ENCODE assay signal across 15 cellular contexts in genomic region chr1:15272782-15273127, GRCh38. TPM values are rescaled to one million over a fixed set of nuclear protein-coding genes. Genes with fewer than 3 reads are reported as not detected.
A peak's percentile ranks its signal among the peaks of the same experiment; 100 is the strongest.
DNase-seq lines count a peak whose midpoint lies in the region; TF ChIP-seq lines count a peak whose summit lies in the region.
"Had no signal": no experiment of that assay in that cellular context is flagged by ENCODE, and none has a peak within 500 bp of the region (broad histone marks: within the 10 kb centered on the region; RNA-seq: fewer than 3 reads in every experiment).

No MANE protein-coding gene starts in this region.

- H2AK5ac ChIP-seq in neuronal stem cell (ENCODE audit: low read depth, low read length), result no peak overlapping the region

- no peak overlapping the region for H2BK15ac ChIP-seq in neuronal stem cell (ENCODE audit: low read length)

- no TSS peak for BruUV-seq in Caco-2 (replicated peaks; lab: Mats Ljungman, UMichigan)

- H3K79me1 ChIP-seq in neuronal stem cell (ENCODE audit: low read depth, low read length), result no peaks in the 10 kb centered on the region

- H2BK5ac ChIP-seq in neuronal stem cell (ENCODE audit: low read length), result no peak overlapping the region

- no CpG with 5 or more reads among the region's 7 CpGs for WGBS in neuronal stem cell (ENCODE audit: extremely low coverage in 2 of 2, insufficient read length in 2 of 2, insufficient replicate concordance in 1 of 2), 2 donors

- no peaks in the 10 kb centered on the region for H3K9me3 ChIP-seq in Caco-2
- no peaks in the 10 kb centered on the region for H3K9me3 ChIP-seq in MM.1S (replicated peaks; ENCODE audit: insufficient read depth, low read length)
- no peaks in the 10 kb centered on the region for H3K9me3 ChIP-seq in neuronal stem cell (replicated peaks in 1 of 2; ENCODE audit: control insufficient read depth in 2 of 2, insufficient read depth in 1 of 2, low read depth in 1 of 2, low read length in 2 of 2)
- H3K9me3 ChIP-seq: HAP-1, psoas muscle, tibial artery had no signal

- H3K23ac ChIP-seq in neuronal stem cell (ENCODE audit: low read depth, low read length, poor library complexity), result no peak overlapping the region

- no peak overlapping the region for H3K27ac ChIP-seq in MM.1S (ENCODE audit: low read length)
- no peak overlapping the region for H3K27ac ChIP-seq in neuronal stem cell (replicated peaks; ENCODE audit: low read length)
- H3K27ac ChIP-seq: psoas muscle, tibial artery, WERI-Rb-1 had no signal

- no peaks in the 10 kb centered on the region for H3K4me1 Mint-ChIP-seq in Caco-2 (ENCODE audit: low read depth, unreplicated experiment)
- H3K4me1 Mint-ChIP-seq in chondrocyte (ENCODE audit: low read depth), result peaks cover 4% of the 10 kb centered on the region

- H3K27me3 Mint-ChIP-seq in Caco-2 (ENCODE audit: insufficient read depth, unreplicated experiment) (no peaks in the 10 kb centered on the region), chondrocyte (ENCODE audit: low read depth) (peaks cover 26% of the 10 kb centered on the region)

- H3K9me3 Mint-ChIP-seq in Caco-2 (ENCODE audit: unreplicated experiment) (no peaks in the 10 kb centered on the region), chondrocyte (ENCODE audit: low read depth) (no peaks in the 10 kb centered on the region)
- H3K9me3 Mint-ChIP-seq: stimulated activated naive CD8-positive, alpha-beta T cell treated with anti-CD3 and anti-CD28 coated beads, Interleukin-15, Interleukin-2, amounts not matched to agents 100 ng/mL and 50 ng/mL, for 24 hours had no signal

- no peaks in the 10 kb centered on the region for H3K9me2 ChIP-seq in MM.1S (replicated peaks; ENCODE audit: insufficient read depth, low read length)

- H3K36me3 ChIP-seq in Caco-2 (ENCODE audit: control insufficient read depth, insufficient read depth, low read length) (no peaks in the 10 kb centered on the region), MM.1S (replicated peaks; ENCODE audit: insufficient read depth, low read length) (no peaks in the 10 kb centered on the region), neuronal stem cell (replicated peaks in 1 of 2; ENCODE audit: control insufficient read depth in 2 of 2, insufficient read depth in 2 of 2, low read length in 2 of 2) (no peaks in the 10 kb centered on the region)
- H3K36me3 ChIP-seq: HAP-1, tibial artery, WERI-Rb-1 had no signal

- TF ChIP-seq CTCF in Caco-2 (IDR thresholded peaks at IDR 0.05; ENCODE audit: insufficient read depth in 1 of 2, low read depth in 1 of 2, low read length in 1 of 2, severe bottlenecking in 1 of 2, unreplicated experiment in 1 of 2) (no peak), MM.1S (IDR thresholded peaks at IDR 0.05; ENCODE audit: low read length) (no peak), chondrocyte (IDR thresholded peaks at IDR 0.05) (peak; percentile 63)

- no peak overlapping the region for H2BK12ac ChIP-seq in neuronal stem cell (ENCODE audit: low read length)

- no peak overlapping the region for H3K14ac ChIP-seq in neuronal stem cell (ENCODE audit: low read length)

- H3K9ac ChIP-seq in MM.1S (ENCODE audit: low read length) (no peak overlapping the region), neuronal stem cell (ENCODE audit: low read depth, low read length, poor library complexity) (no peak overlapping the region)

- no peak overlapping the region for H2BK120ac ChIP-seq in neuronal stem cell (ENCODE audit: low read depth, low read length)

- H3K4me3 Mint-ChIP-seq in Caco-2 (ENCODE audit: unreplicated experiment) (peak overlapping the region; percentile 50), chondrocyte (ENCODE audit: unreplicated experiment) (no peak overlapping the region)
- H3K4me3 Mint-ChIP-seq: naive thymus-derived CD4-positive, alpha-beta T cell; stimulated activated naive CD8-positive, alpha-beta T cell treated with anti-CD3 and anti-CD28 coated beads, Interleukin-15, Interleukin-2, amounts not matched to agents 100 ng/mL and 50 ng/mL, for 24 hours had no signal

- H3K27ac Mint-ChIP-seq in Caco-2 (ENCODE audit: unreplicated experiment) (no peak overlapping the region), chondrocyte (ENCODE audit: unreplicated experiment) (no peak overlapping the region)
- H3K27ac Mint-ChIP-seq: naive thymus-derived CD4-positive, alpha-beta T cell; stimulated activated naive CD8-positive, alpha-beta T cell treated with anti-CD3 and anti-CD28 coated beads, Interleukin-15, Interleukin-2, amounts not matched to agents 100 ng/mL and 50 ng/mL, for 24 hours had no signal

- no peaks in the 10 kb centered on the region for H3K79me2 ChIP-seq in MM.1S (ENCODE audit: low read length)

- no peaks in the 10 kb centered on the region for H3K4me1 ChIP-seq in Caco-2
- peaks cover 4% of the 10 kb centered on the region; the same call in 1 of the 2 replicates for H3K4me1 ChIP-seq in MM.1S (ENCODE audit: low read length)
- H3K4me1 ChIP-seq in neuronal stem cell (ENCODE audit: control insufficient read depth in 2 of 2, insufficient read depth in 1 of 2, low read depth in 1 of 2, low read length in 2 of 2), result peaks cover 5 to 13% of the 10 kb centered on the region in 2 donors
- H3K4me1 ChIP-seq: HAP-1, psoas muscle had no signal

- H3K27me3 ChIP-seq in Caco-2 (replicated peaks; ENCODE audit: control insufficient read depth, insufficient read depth, low read length) (no peaks in the 10 kb centered on the region), MM.1S (replicated peaks; ENCODE audit: insufficient read depth, low read length) (no peaks in the 10 kb centered on the region), neuronal stem cell (ENCODE audit: control insufficient read depth in 3 of 3, insufficient read depth in 3 of 3, low read depth in 1 of 3, low read length in 3 of 3) (no peaks in the 10 kb centered on the region)

- H3K4me2 ChIP-seq in MM.1S (ENCODE audit: low read depth, low read length), result peak overlapping the region; percentile 46; the same call in 1 of the 2 replicates
- no peak overlapping the region for H3K4me2 ChIP-seq in neuronal stem cell (ENCODE audit: insufficient read depth, low read length, poor library complexity, severe bottlenecking)

- H3K36me3 Mint-ChIP-seq in Caco-2 (ENCODE audit: insufficient read depth, unreplicated experiment) (no peaks in the 10 kb centered on the region), chondrocyte (ENCODE audit: low read depth) (peaks cover 2% of the 10 kb centered on the region)

- no peak overlapping the region for H3K18ac ChIP-seq in neuronal stem cell (ENCODE audit: low read length)

- DNase-seq in Caco-2 (no peak), MM.1S (no peak), chondrocyte (ENCODE audit: low spot score) (no peak), neuronal stem cell (ENCODE audit: low spot score) (no peak), NK-92 (lab: John Stamatoyannopoulos, UW; ENCODE audit: unreplicated experiment) (no peak)
- no peak for DNase-seq in activated naive CD4-positive, alpha-beta T cell treated with anti-CD3 and anti-CD28 coated beads, Interleukin-2, amount 50 U/mL, for 16 hours
- DNase-seq in central memory CD4-positive, alpha-beta T cell, result no peak
- DNase-seq: activated T-cell treated with anti-CD3 and anti-CD28 coated beads for 4 hours had no signal

- H3F3A ChIP-seq in MM.1S (ENCODE audit: insufficient read depth, low read length), result no peaks in the 10 kb centered on the region

- intact Hi-C loops in Caco-2 (cut with micrococcal nuclease; ENCODE audit: unreplicated experiment), result loop anchor here (1.0 to 2.0 kb wide), 4 partner anchors 32 to 144 kb away; no protein-coding TSS in a partner anchor

- no peak overlapping the region for H4K91ac ChIP-seq in neuronal stem cell (ENCODE audit: low read depth, low read length, poor library complexity)

- H4K8ac ChIP-seq in neuronal stem cell (ENCODE audit: low read depth, low read length), result no peak overlapping the region

- no peak overlapping the region for H3K4ac ChIP-seq in neuronal stem cell (ENCODE audit: low read length)

- no peak overlapping the region for H3K4me3 ChIP-seq in Caco-2 (ENCODE audit: low read depth, low read length)
- peak overlapping the region; percentile 4; the same call in 1 of the 2 replicates for H3K4me3 ChIP-seq in MM.1S (ENCODE audit: low read length)
- H3K4me3 ChIP-seq in neuronal stem cell (ENCODE audit: low read length in 2 of 2), result no peak overlapping the region
- H3K4me3 ChIP-seq: HAP-1, psoas muscle, tibial artery had no signal

- H4K20me1 ChIP-seq in MM.1S (ENCODE audit: insufficient read depth, low read length), result no peaks in the 10 kb centered on the region

- H2AFZ ChIP-seq in MM.1S (ENCODE audit: low read length) (peak overlapping the region; percentile 51; the same call in 1 of the 2 replicates), neuronal stem cell (ENCODE audit: low read length) (peak overlapping the region; percentile 85)

- CTCF ChIA-PET in Caco-2 (lab: Charles Lee), result interaction anchor here (0.6 to 1.7 kb wide), 4 partner anchors 83 to 144 kb away, joined by 3 to 22 read pairs (median 5); no protein-coding TSS in a partner anchor

- POLR2A ChIA-PET in Caco-2 (lab: Charles Lee), result no interaction called here

RNA-seq across cellular contexts. Expression of gene FHAD1, which starts 25.7 kb away (rescaled TPM):
- total RNA-seq in Caco-2 (2022), result 0.18 TPM in 1 of 2 replicates, not detected in the other
- total RNA-seq in chondrocyte, result not detected in 3 replicates
- polyA plus RNA-seq in neuronal stem cell (2013, experiment 1 of 2), result 1.8 TPM
- polyA plus RNA-seq in neuronal stem cell (2013, experiment 2 of 2), result 1.8 TPM
- total RNA-seq: MCF 10A had no signal
- polyA plus RNA-seq: naive thymus-derived CD4-positive, alpha-beta T cell had no signal
